10 cellular contexts compared by ENCODE assay signal in the genomic region with DNA sequence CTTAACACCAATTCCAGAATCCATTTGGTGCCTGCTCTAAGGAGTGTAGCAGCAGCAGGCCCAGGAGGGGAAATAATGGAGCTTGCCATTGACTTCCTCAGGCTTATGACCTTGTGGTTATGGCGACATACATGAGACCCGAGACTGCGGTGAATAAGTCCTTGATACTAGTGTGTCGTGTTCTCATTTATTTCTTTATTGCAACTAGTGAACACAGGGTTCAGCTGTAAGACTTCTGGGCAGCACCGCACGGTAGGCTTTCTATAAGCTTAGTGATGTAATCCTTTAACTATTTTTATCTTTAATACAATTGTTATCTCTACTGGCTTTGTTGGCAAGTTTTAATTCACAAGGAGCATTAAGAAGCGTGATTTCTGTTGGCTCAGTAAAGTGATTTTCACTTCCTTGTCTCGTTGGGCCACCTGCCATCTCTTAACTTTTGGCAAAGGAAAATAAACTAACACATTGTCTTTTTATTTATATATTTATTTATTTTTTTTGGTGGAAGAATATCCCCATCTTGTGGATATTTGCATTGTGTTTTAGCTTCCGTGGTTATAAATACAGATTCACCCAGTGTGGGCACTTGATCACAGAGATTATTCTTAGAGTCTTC.
DNase-seq lines count a peak whose midpoint lies in the region; ATAC-seq and TF ChIP-seq lines count a peak whose summit lies in the region.
"Had no signal": no experiment of that assay in that cellular context is flagged by ENCODE, and none has a peak within 500 bp of the region (broad histone marks: within the 10 kb centered on the region; RNA-seq: fewer than 3 reads in every experiment).

No MANE protein-coding gene starts in this region.

- no peak overlapping the region for H3K4me3 Mint-ChIP-seq in HFFc6
- H3K4me3 Mint-ChIP-seq in stimulated activated naive CD8-positive, alpha-beta T cell treated with anti-CD3 and anti-CD28 coated beads, Interleukin-15, amount 100 ng/mL, for 72 hours: no peak overlapping the region
- H3K4me3 Mint-ChIP-seq: activated CD4-positive, alpha-beta memory T cell treated with anti-CD3 and anti-CD28 coated beads for 36 hours; activated naive CD8-positive, alpha-beta T cell treated with anti-CD3 and anti-CD28 coated beads for 36 hours had no signal

- H3K4me1 ChIP-seq in RWPE2 (ENCODE audit: insufficient read depth, poor library complexity, severe bottlenecking) (peaks cover 3% of the 10 kb centered on the region), gastroesophageal sphincter (peaks cover 3 to 43% (median 4%) of the 10 kb centered on the region in 3 donors)

- 26 to 41% methylated on average over 9 of the region's 9 CpGs for whole genome bisulfite sequencing in gastroesophageal sphincter (ENCODE audit: low coverage in 1 of 2), 2 donors

- H3K36me3 ChIP-seq in RWPE2 (ENCODE audit: low read depth): no peaks in the 10 kb centered on the region
- H3K36me3 ChIP-seq in gastroesophageal sphincter: no peaks in the 10 kb centered on the region

- peak; percentile 44; the same call in 1 of the 2 replicates for TF ChIP-seq CTCF in HFFc6 (IDR thresholded peaks at IDR 0.05)
- peak; percentile 38 for TF ChIP-seq CTCF in RWPE2 (IDR thresholded peaks at IDR 0.05; ENCODE audit: poor library complexity, severe bottlenecking)
- TF ChIP-seq CTCF in gastroesophageal sphincter (IDR thresholded peaks at IDR 0.05): peak in 2 of 4 experiments; percentile 5 to 13

- no peaks in the 10 kb centered on the region for H3K9me3 Mint-ChIP-seq in HFFc6
- no peaks in the 10 kb centered on the region for H3K9me3 Mint-ChIP-seq in stimulated activated naive CD8-positive, alpha-beta T cell treated with anti-CD3 and anti-CD28 coated beads, Interleukin-15, amount 100 ng/mL, for 72 hours
- H3K9me3 Mint-ChIP-seq: activated CD4-positive, alpha-beta memory T cell treated with anti-CD3 and anti-CD28 coated beads for 36 hours; activated naive CD8-positive, alpha-beta T cell treated with anti-CD3 and anti-CD28 coated beads for 36 hours had no signal

- peaks cover 1% of the 10 kb centered on the region for H3K27me3 Mint-ChIP-seq in HFFc6 (ENCODE audit: insufficient read depth)
- H3K27me3 Mint-ChIP-seq in stimulated activated naive CD8-positive, alpha-beta T cell treated with anti-CD3 and anti-CD28 coated beads, Interleukin-15, amount 100 ng/mL, for 72 hours: peaks cover 36% of the 10 kb centered on the region

- H3K4me3 ChIP-seq in RWPE2 (ENCODE audit: severe bottlenecking): no peak overlapping the region
- no peak overlapping the region for H3K4me3 ChIP-seq in gastroesophageal sphincter

- H3K27ac Mint-ChIP-seq in HFFc6: no peak overlapping the region
- no peak overlapping the region for H3K27ac Mint-ChIP-seq in stimulated activated naive CD8-positive, alpha-beta T cell treated with anti-CD3 and anti-CD28 coated beads, Interleukin-15, amount 100 ng/mL, for 72 hours
- H3K27ac Mint-ChIP-seq: activated CD4-positive, alpha-beta memory T cell treated with anti-CD3 and anti-CD28 coated beads for 36 hours; activated naive CD8-positive, alpha-beta T cell treated with anti-CD3 and anti-CD28 coated beads for 36 hours had no signal

- H3K9me3 ChIP-seq in RWPE2 (ENCODE audit: severe bottlenecking) (no peaks in the 10 kb centered on the region), gastroesophageal sphincter (no peaks in the 10 kb centered on the region)

- peaks cover 16% of the 10 kb centered on the region for H3K4me1 Mint-ChIP-seq in HFFc6 (ENCODE audit: low read depth)
- no peaks in the 10 kb centered on the region for H3K4me1 Mint-ChIP-seq in stimulated activated naive CD8-positive, alpha-beta T cell treated with anti-CD3 and anti-CD28 coated beads, Interleukin-15, amount 100 ng/mL, for 72 hours
- H3K4me1 Mint-ChIP-seq: activated naive CD8-positive, alpha-beta T cell treated with anti-CD3 and anti-CD28 coated beads for 36 hours had no signal

- H3K27me3 ChIP-seq in RWPE2 (ENCODE audit: insufficient read depth, poor library complexity, severe bottlenecking): no peaks in the 10 kb centered on the region
- no peaks in the 10 kb centered on the region for H3K27me3 ChIP-seq in gastroesophageal sphincter

- H3K36me3 Mint-ChIP-seq in HFFc6 (ENCODE audit: low read depth): peaks cover 6% of the 10 kb centered on the region; the same call in 1 of the 2 replicates
- H3K36me3 Mint-ChIP-seq: activated CD4-positive, alpha-beta memory T cell treated with anti-CD3 and anti-CD28 coated beads for 36 hours; activated naive CD8-positive, alpha-beta T cell treated with anti-CD3 and anti-CD28 coated beads for 36 hours had no signal

- DNase-seq in HFFc6 (no peak), RWPE2 (ENCODE audit: low spot score) (no peak), pulmonary artery endothelial cell (ENCODE audit: low read depth, low spot score) (peak; percentile 75), foreskin melanocyte (no peak)
- DNase-seq in stimulated activated naive CD8-positive, alpha-beta T cell treated with anti-CD3 and anti-CD28 coated beads, Interleukin-15, amount 100 ng/mL, for 72 hours: no peak
- DNase-seq: activated CD4-positive, alpha-beta memory T cell treated with anti-CD3 and anti-CD28 coated beads for 36 hours; activated naive CD8-positive, alpha-beta T cell treated with anti-CD3 and anti-CD28 coated beads for 36 hours had no signal

- TF ChIP-seq EP300 in gastroesophageal sphincter (IDR thresholded peaks at IDR 0.05): no peak

- TF ChIP-seq POLR2A in gastroesophageal sphincter (IDR thresholded peaks at IDR 0.05): no peak

- H3K27ac ChIP-seq in RWPE2 (ENCODE audit: poor library complexity, severe bottlenecking) (no peak overlapping the region), gastroesophageal sphincter (no peak overlapping the region)

- ATAC-seq in RWPE2 (ENCODE audit: low read depth) (no peak), gastroesophageal sphincter (peak; percentile 41), GM21515 (IDR thresholded peaks at IDR 0.05; ENCODE audit: unreplicated experiment) (no peak), HG03442 (IDR thresholded peaks at IDR 0.05; ENCODE audit: unreplicated experiment) (no peak)
- no peak for ATAC-seq in stimulated activated naive CD8-positive, alpha-beta T cell treated with anti-CD3 and anti-CD28 coated beads, Interleukin-15, amount 100 ng/mL, for 72 hours
